In genomic region chr6:150281767-150282166, GRCh38 we compare ENCODE assay signal across 25 cellular contexts.
A peak's percentile ranks its signal among the peaks of the same experiment; 100 is the strongest.
DNase-seq lines count a peak whose midpoint lies in the region; ATAC-seq, FAIRE-seq and TF ChIP-seq lines count a peak whose summit lies in the region.
"Had no signal": no experiment of that assay in that cellular context is flagged by ENCODE, and none has a peak within 500 bp of the region (broad histone marks: within the 10 kb centered on the region; RNA-seq: fewer than 3 reads in every experiment).

No MANE protein-coding gene starts in this region.

- H3K9me1 ChIP-seq in K562 (ENCODE audit: control insufficient read depth, insufficient read depth, low read length), result no peaks in the 10 kb centered on the region

- H3K9ac ChIP-seq in K562 (ENCODE audit: insufficient read depth in 1 of 2, low read depth in 2 of 2, low read length in 2 of 2), result no peak overlapping the region
- H3K9ac ChIP-seq: BLaER1 had no signal

- no peak overlapping the region for H3K4me3 Mint-ChIP-seq in activated T-helper 1 cell treated with anti-CD3 and anti-CD28 coated beads, Interleukin-12 subunit alpha, Interleukin-12 subunit beta, Interleukin-2, Interleukin-4 antibody, amounts not matched to agents 30 ng/mL and 10 ng/mL and 1 ng/mL, durations not matched to agents 14 hours and 24 hours and 36 hours
- H3K4me3 Mint-ChIP-seq: CD14-positive monocyte; CD4-positive, alpha-beta memory T cell; CD8-positive, alpha-beta memory T cell had no signal

- H3K4me1 Mint-ChIP-seq in activated T-helper 1 cell treated with anti-CD3 and anti-CD28 coated beads, Interleukin-12 subunit alpha, Interleukin-12 subunit beta, Interleukin-2, Interleukin-4 antibody, amounts not matched to agents 30 ng/mL and 10 ng/mL and 1 ng/mL, durations not matched to agents 14 hours and 24 hours and 36 hours (ENCODE audit: low read depth), result no peaks in the 10 kb centered on the region
- H3K4me1 Mint-ChIP-seq: CD14-positive monocyte; CD4-positive, alpha-beta memory T cell; CD8-positive, alpha-beta memory T cell had no signal

- peaks cover 21 to 25% of the 10 kb centered on the region in 2 experiments for H3K4me1 ChIP-seq in K562 (replicated peaks in 1 of 2; ENCODE audit: control insufficient read depth in 2 of 2, insufficient read depth in 2 of 2, low read length in 2 of 2)
- H3K4me1 ChIP-seq in stomach, result peaks cover 0 to 6% (median 0%) of the 10 kb centered on the region in 4 donors
- H3K4me1 ChIP-seq: BE2C had no signal

- no peak overlapping the region for H2AFZ ChIP-seq in K562 (ENCODE audit: low read depth, low read length)

- H3K4me3 ChIP-seq in K562 (no peak overlapping the region), stomach (no peak overlapping the region)
- H3K4me3 ChIP-seq: BLaER1 had no signal

- H3K4me2 ChIP-seq in K562 (ENCODE audit: insufficient read depth, low read length), result no peak overlapping the region
- H3K4me2 ChIP-seq: BLaER1 had no signal

- TF ChIP-seq CTCF in K562 (IDR thresholded peaks at IDR 0.05 in 2 of 3, conservative IDR thresholded peaks at IDR 0.05 in 1 of 3; ENCODE audit: insufficient read depth in 2 of 3, low read depth in 1 of 3, low read length in 3 of 3) (no peak), stomach (IDR thresholded peaks at IDR 0.05) (no peak)

- no peak for FAIRE-seq in K562 (lab: Jason Lieb, UNC)
- FAIRE-seq: A204.1, G401.6, GM12891, GM19239 had no signal

- H3K36me3 ChIP-seq in K562 (ENCODE audit: control insufficient read depth, insufficient read depth, low read length) (no peaks in the 10 kb centered on the region), stomach (no peaks in the 10 kb centered on the region)
- H3K36me3 ChIP-seq: BE2C, BLaER1 had no signal

- H3K79me2 ChIP-seq in K562 (ENCODE audit: control insufficient read depth, insufficient read depth, low read length), result no peaks in the 10 kb centered on the region

- CTCF ChIA-PET in K562 (lab: Yijun Ruan, JAX; ENCODE audit: low intra/inter-chr PET ratio), result no interaction called here

- TF ChIP-seq POLR2A in K562 (conservative IDR thresholded peaks at IDR 0.05) (no peak), stomach (IDR thresholded peaks at IDR 0.05) (no peak)

- H3K36me3 Mint-ChIP-seq in activated T-helper 1 cell treated with anti-CD3 and anti-CD28 coated beads, Interleukin-12 subunit alpha, Interleukin-12 subunit beta, Interleukin-2, Interleukin-4 antibody, amounts not matched to agents 30 ng/mL and 10 ng/mL and 1 ng/mL, durations not matched to agents 14 hours and 24 hours and 36 hours (ENCODE audit: low read depth), result no peaks in the 10 kb centered on the region
- H3K36me3 Mint-ChIP-seq: CD14-positive monocyte; CD4-positive, alpha-beta memory T cell; CD4-positive, CD25-positive, alpha-beta regulatory T cell had no signal

- in situ Hi-C loops in K562 (cut with MboI), result no loop called here

- no peaks in the 10 kb centered on the region for H4K20me1 ChIP-seq in K562 (replicated peaks; ENCODE audit: control insufficient read depth, insufficient read depth, low read length)
- H4K20me1 ChIP-seq: BLaER1 had no signal

- TF ChIP-seq EP300 in K562 (IDR thresholded peaks at IDR 0.05; ENCODE audit: low read length), result no peak
- no peak for TF ChIP-seq EP300 in stomach (IDR thresholded peaks at IDR 0.05)

- intact Hi-C loops in K562 (cut with micrococcal nuclease), result no loop called here
- intact Hi-C loops in activated T-helper 1 cell treated with anti-CD3 and anti-CD28 coated beads, Interleukin-12 subunit alpha, Interleukin-12 subunit beta, Interleukin-2, Interleukin-4 antibody, amounts not matched to agents 30 ng/mL and 10 ng/mL and 1 ng/mL, durations not matched to agents 14 hours and 24 hours and 36 hours (cut with micrococcal nuclease), result no loop called here
- intact Hi-C loops in stomach (cut with DNase I; ENCODE audit: low total_unique reads), result no loop called here

- no peak for TF ChIP-seq RAD21 in K562 (CRISPR knock-in tag; conservative IDR thresholded peaks at IDR 0.05 in 1 of 2, IDR thresholded peaks at IDR 0.05 in 1 of 2)

- DNase-seq in K562 (ENCODE audit: extremely low read depth in 1 of 4, low spot score in 3 of 4) (no peak), cerebellum (ENCODE audit: low spot score) (peak; percentile 49), stomach (no peak), NCI-H2227 treated with DMSO at 0.1 percent for 48 hours (lab: John Stamatoyannopoulos, UW) (no peak)
- DNase-seq in activated T-helper 1 cell treated with anti-CD3 and anti-CD28 coated beads, Interleukin-12 subunit alpha, Interleukin-12 subunit beta, Interleukin-2, Interleukin-4 antibody, amounts not matched to agents 30 ng/mL and 10 ng/mL and 1 ng/mL, durations not matched to agents 14 hours and 24 hours and 36 hours (ENCODE audit: low spot score), result no peak
- DNase-seq: 8988T; ACHN; BE2C; CD4-positive, alpha-beta memory T cell; CD4-positive, CD25-positive, alpha-beta regulatory T cell; CD8-positive, alpha-beta memory T cell; COR-L47; DMS 273 treated with DMSO at 0.1 percent for 48 hours; DMS153; DMS53; DMS79; DND-41; EL; GF-D8 had no signal

- H3K27me3 ChIP-seq in K562 (ENCODE audit: control insufficient read depth in 2 of 2, insufficient read depth in 2 of 2, low read length in 2 of 2), result no peaks in the 10 kb centered on the region
- H3K27me3 ChIP-seq in stomach, result peaks cover 0 to 17% (median 0%) of the 10 kb centered on the region in 3 donors
- H3K27me3 ChIP-seq: BE2C, BLaER1 had no signal

- H3K9me3 ChIP-seq in K562 (replicated peaks; ENCODE audit: control insufficient read depth, insufficient read depth, low read depth, low read length) (no peaks in the 10 kb centered on the region), stomach (peaks cover 0 to 3% (median 0%) of the 10 kb centered on the region in 4 donors)
- H3K9me3 ChIP-seq: BE2C, BLaER1 had no signal

- H3K27me3 Mint-ChIP-seq in activated T-helper 1 cell treated with anti-CD3 and anti-CD28 coated beads, Interleukin-12 subunit alpha, Interleukin-12 subunit beta, Interleukin-2, Interleukin-4 antibody, amounts not matched to agents 30 ng/mL and 10 ng/mL and 1 ng/mL, durations not matched to agents 14 hours and 24 hours and 36 hours (ENCODE audit: insufficient read depth), result peaks cover 22% of the 10 kb centered on the region

- no peaks in the 10 kb centered on the region for H3K9me3 Mint-ChIP-seq in activated T-helper 1 cell treated with anti-CD3 and anti-CD28 coated beads, Interleukin-12 subunit alpha, Interleukin-12 subunit beta, Interleukin-2, Interleukin-4 antibody, amounts not matched to agents 30 ng/mL and 10 ng/mL and 1 ng/mL, durations not matched to agents 14 hours and 24 hours and 36 hours
- H3K9me3 Mint-ChIP-seq: CD8-positive, alpha-beta memory T cell had no signal

- H3K27ac ChIP-seq in K562 (ENCODE audit: extremely low read depth, low read depth, low read length) (no peak overlapping the region), stomach (no peak overlapping the region)
- H3K27ac ChIP-seq: BLaER1 had no signal

- H3K27ac Mint-ChIP-seq in activated T-helper 1 cell treated with anti-CD3 and anti-CD28 coated beads, Interleukin-12 subunit alpha, Interleukin-12 subunit beta, Interleukin-2, Interleukin-4 antibody, amounts not matched to agents 30 ng/mL and 10 ng/mL and 1 ng/mL, durations not matched to agents 14 hours and 24 hours and 36 hours, result no peak overlapping the region
- H3K27ac Mint-ChIP-seq: CD14-positive monocyte; CD4-positive, alpha-beta memory T cell; CD4-positive, CD25-positive, alpha-beta regulatory T cell had no signal

- POLR2A ChIA-PET in K562 (lab: Yijun Ruan, JAX), result no interaction called here

- no TSS peak for BruUV-seq in K562 (replicated peaks; lab: Mats Ljungman, UMichigan)

- no peak for ATAC-seq in K562

TF ChIP-seq in K562, 482 proteins besides CTCF, POLR2A, EP300 and RAD21:
- TF ChIP-seq EHMT2 (IDR thresholded peaks at IDR 0.05) (no peak), C11orf30 (IDR thresholded peaks at IDR 0.05; ENCODE audit: low read depth) (peak; percentile 26; the same call in 1 of the 2 replicates), POLR2G (IDR thresholded peaks at IDR 0.05; ENCODE audit: low read depth, low read length) (no peak), LARP7 (IDR thresholded peaks at IDR 0.05) (no peak), CBFB (CRISPR knock-in tag; IDR thresholded peaks at IDR 0.05) (no peak), BRF2 (IDR thresholded peaks at IDR 0.05; ENCODE audit: borderline replicate concordance, insufficient read depth, insufficient read length) (no peak), ZNF316 (IDR thresholded peaks at IDR 0.05) (peak; percentile 56; the same call in 1 of the 2 replicates), NFE2 (IDR thresholded peaks at IDR 0.05; ENCODE audit: low read depth) (no peak), CREBBP (IDR thresholded peaks at IDR 0.05; ENCODE audit: low read depth, low read length) (no peak), ZNF224 (CRISPR knock-in tag; IDR thresholded peaks at IDR 0.05) (no peak), ZSCAN32 (CRISPR knock-in tag; IDR thresholded peaks at IDR 0.05) (no peak), KLF16 (IDR thresholded peaks at IDR 0.05) (no peak)
